ENCODE assay signal across 9 cellular contexts in genomic region chr2:223459328-223459939, GRCh38.
DNase-seq lines count a peak whose midpoint lies in the region; ATAC-seq lines count a peak whose summit lies in the region.
"Had no signal": no experiment of that assay in that cellular context is flagged by ENCODE, and none has a peak within 500 bp of the region (broad histone marks: within the 10 kb centered on the region; RNA-seq: fewer than 3 reads in every experiment).

No MANE protein-coding gene starts in this region.

- DNase-seq in DMS153 treated with DMSO at 0.1 percent for 48 hours (lab: John Stamatoyannopoulos, UW; ENCODE audit: unreplicated experiment): peak; percentile 55
- peak; percentile 30 for DNase-seq in M059J (ENCODE audit: low read depth)
- peak; percentile 37 for DNase-seq in amniotic epithelial cell (ENCODE audit: low read depth)
- peak; percentile 46 for DNase-seq in mesenchymal stem cell
- no peak for DNase-seq in activated naive CD4-positive, alpha-beta T cell treated with anti-CD3 and anti-CD28 coated beads, Interleukin-2, amount 50 U/mL, for 16 hours
- no peak for DNase-seq in aorta
- DNase-seq in stimulated activated CD4-positive, alpha-beta T cell treated with anti-CD3 and anti-CD28 coated beads, Interleukin-1b, Interleukin-23, amount 100 ng/mL, for 48 hours: no peak

- no peak overlapping the region for H3K18ac ChIP-seq in mesenchymal stem cell (ENCODE audit: low read depth in 1 of 2, low read length in 2 of 2)

- H3K14ac ChIP-seq in mesenchymal stem cell (ENCODE audit: low read length in 2 of 2): no peak overlapping the region

- H3K9ac ChIP-seq in mesenchymal stem cell (ENCODE audit: low read length): peak overlapping the region; percentile 44

- no peak overlapping the region for H4K91ac ChIP-seq in mesenchymal stem cell (ENCODE audit: low read length)

- H2BK5ac ChIP-seq in mesenchymal stem cell (ENCODE audit: low read depth, low read length, poor library complexity, severe bottlenecking): no peak overlapping the region

- no peak overlapping the region for H3K23ac ChIP-seq in mesenchymal stem cell (ENCODE audit: low read length in 2 of 2)

- H2BK120ac ChIP-seq in mesenchymal stem cell (ENCODE audit: low read depth, low read length): no peak overlapping the region

- H4K8ac ChIP-seq in mesenchymal stem cell (ENCODE audit: low read length): no peak overlapping the region

- no peaks in the 10 kb centered on the region for H3K79me1 ChIP-seq in mesenchymal stem cell (replicated peaks; ENCODE audit: low read length, poor library complexity, severe bottlenecking)

- no peak overlapping the region for H2AFZ ChIP-seq in mesenchymal stem cell (ENCODE audit: low read depth, low read length)

- H3K4me1 ChIP-seq in mesenchymal stem cell (ENCODE audit: control insufficient read depth, insufficient read depth, low read depth, low read length): peaks cover 1% of the 10 kb centered on the region
- H3K4me1 ChIP-seq in aorta (ENCODE audit: control insufficient read depth in 1 of 2, insufficient read depth in 2 of 2, low read length in 2 of 2): peaks cover 0 to 2% of the 10 kb centered on the region in 2 donors

- H2AK5ac ChIP-seq in mesenchymal stem cell (ENCODE audit: low read length, severe bottlenecking): no peak overlapping the region

- intact Hi-C loops in aorta (cut with DNase I): loop anchor here in 1 of 2 donors (10.0 kb wide), 1 partner anchor 485 kb away; no protein-coding TSS in a partner anchor

- WGBS in mesenchymal stem cell: 50% methylated on average over 1 of the region's 4 CpGs
- 45 to 52% methylated on average over 4 of the region's 4 CpGs for WGBS in aorta, 2 donors

- H3K27me3 ChIP-seq in mesenchymal stem cell (ENCODE audit: control insufficient read depth in 1 of 2, insufficient read depth in 1 of 2, low read length in 2 of 2) (no peaks in the 10 kb centered on the region), aorta (ENCODE audit: control insufficient read depth in 1 of 2, insufficient read depth in 2 of 2, low read length in 1 of 2) (no peaks in the 10 kb centered on the region)

- no peaks in the 10 kb centered on the region for H3K36me3 ChIP-seq in mesenchymal stem cell (ENCODE audit: control insufficient read depth in 1 of 2, insufficient read depth in 2 of 2, low read depth in 1 of 2, low read length in 2 of 2)
- no peaks in the 10 kb centered on the region for H3K36me3 ChIP-seq in aorta (ENCODE audit: control insufficient read depth in 1 of 2, insufficient read depth in 2 of 2, low read length in 1 of 2)

- no peak overlapping the region for H3K27ac ChIP-seq in mesenchymal stem cell (ENCODE audit: low read length, poor library complexity, severe bottlenecking)
- no peak overlapping the region for H3K27ac ChIP-seq in aorta (ENCODE audit: low read depth in 1 of 2, low read length in 2 of 2)

- no peak overlapping the region for H3K4ac ChIP-seq in mesenchymal stem cell (ENCODE audit: low read depth in 1 of 2, low read length in 2 of 2)

- no peak overlapping the region for H2BK15ac ChIP-seq in mesenchymal stem cell (ENCODE audit: low read depth, poor library complexity, severe bottlenecking)

- H2BK12ac ChIP-seq in mesenchymal stem cell (ENCODE audit: low read length in 2 of 2): no peak overlapping the region

- ATAC-seq in HG03460 (IDR thresholded peaks at IDR 0.05; ENCODE audit: unreplicated experiment): no peak
- no peak for ATAC-seq in aorta (ENCODE audit: low FRiP score)
- ATAC-seq: esophagus mucosa had no signal

- H3K4me3 ChIP-seq in mesenchymal stem cell (ENCODE audit: insufficient read depth in 1 of 2, low read depth in 1 of 2, low read length in 2 of 2) (no peak overlapping the region), aorta (ENCODE audit: low read length in 2 of 2) (no peak overlapping the region)

- no peak overlapping the region for H3K4me2 ChIP-seq in mesenchymal stem cell (ENCODE audit: low read length, poor library complexity, severe bottlenecking)

- H3K9me3 ChIP-seq in mesenchymal stem cell (ENCODE audit: control insufficient read depth, low read length) (peaks cover 10% of the 10 kb centered on the region), aorta (ENCODE audit: control insufficient read depth, low read length) (no peaks in the 10 kb centered on the region)

Comparison
In these comparisons a context has a peak if more than half of its experiments do, and no peak if none do; other contexts are left out.
1. DNase-seq: peak in DMS153 treated with DMSO at 0.1 percent for 48 hours (single experiment), M059J (single experiment), amniotic epithelial cell (single experiment) and mesenchymal stem cell (single experiment); none in activated naive CD4-positive, alpha-beta T cell treated with anti-CD3 and anti-CD28 coated beads, Interleukin-2, amount 50 U/mL, for 16 hours (single experiment), aorta (0 of 2) and stimulated activated CD4-positive, alpha-beta T cell treated with anti-CD3 and anti-CD28 coated beads, Interleukin-1b, Interleukin-23, amount 100 ng/mL, for 48 hours (single experiment).